In the genomic region with DNA sequence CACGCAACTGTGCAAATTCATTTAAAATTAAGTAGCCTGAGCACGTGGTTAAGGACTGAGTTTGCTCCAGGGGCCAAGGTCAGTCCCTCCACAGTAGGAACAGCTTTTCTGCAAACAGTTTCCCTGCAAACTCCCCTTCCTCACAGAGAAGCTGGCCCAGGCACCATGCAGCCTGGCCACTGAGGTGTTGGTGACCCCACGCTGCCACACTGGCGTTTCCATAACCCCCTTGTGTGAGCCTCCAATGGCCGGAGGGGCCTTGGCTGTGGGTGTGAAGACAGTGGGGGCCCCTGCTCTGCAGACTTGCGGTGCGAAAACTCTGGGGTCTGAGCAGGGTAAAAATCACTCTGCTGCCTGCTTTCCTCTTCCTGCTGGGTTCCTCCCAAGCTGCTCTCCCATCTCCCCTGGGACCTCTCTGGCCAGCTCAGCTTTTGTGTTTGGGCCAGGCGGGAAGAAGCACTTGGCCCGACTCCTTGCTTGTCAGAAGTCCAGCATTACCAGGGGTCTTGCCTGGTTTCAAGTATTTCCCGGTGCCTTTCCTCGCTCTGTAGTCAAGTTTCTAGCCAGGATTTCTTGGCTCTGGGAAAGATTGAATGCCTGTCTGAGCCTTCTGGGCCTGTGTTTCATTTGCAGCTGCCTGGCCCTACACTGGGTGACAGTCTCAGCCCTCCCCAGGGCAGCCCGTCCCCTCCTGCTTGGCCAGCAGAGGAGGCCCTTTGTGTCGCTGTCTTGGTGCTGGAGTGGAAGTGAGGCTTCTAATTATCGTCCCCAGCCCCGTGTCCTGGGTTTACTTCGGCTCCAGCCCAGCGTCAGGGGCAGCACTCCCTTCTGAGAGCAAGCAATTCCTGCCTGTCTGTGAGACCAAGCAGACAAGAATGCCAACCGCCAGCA, we compare ENCODE assay signal across 9 cellular contexts.
DNase-seq lines count a peak whose midpoint lies in the region; ATAC-seq lines count a peak whose summit lies in the region.
"Had no signal": no experiment of that assay in that cellular context is flagged by ENCODE, and none has a peak within 500 bp of the region (broad histone marks: within the 10 kb centered on the region; RNA-seq: fewer than 3 reads in every experiment).

No MANE protein-coding gene starts in this region.

- DNase-seq in DMS153 treated with DMSO at 0.1 percent for 48 hours (lab: John Stamatoyannopoulos, UW; ENCODE audit: unreplicated experiment) (peak; percentile 19), T1000 (lab: John Stamatoyannopoulos, UW) (peak; percentile 13), cardiac septum (ENCODE audit: low spot score) (peak; percentile 81), posterior vena cava (ENCODE audit: low spot score) (peak; percentile 85), NAMALWA (ENCODE audit: low spot score) (no peak), iPS-NIHi7 (ENCODE audit: extremely low spot score) (no peak), NCI-H1930 (lab: John Stamatoyannopoulos, UW) (no peak)
- DNase-seq: activated CD4-positive, CD25-positive, alpha-beta regulatory T cell had no signal

- ATAC-seq in HG03175 (IDR thresholded peaks at IDR 0.05; ENCODE audit: unreplicated experiment) = no peak

- intact Hi-C loops in cardiac septum (cut with DNase I) (no loop called here), posterior vena cava (cut with DNase I) (loop anchor here (5.0 to 10.0 kb wide), 2 partner anchors 91 to 233 kb away; no protein-coding TSS in a partner anchor)

Comparison
In these comparisons a context has a peak if more than half of its experiments do, and no peak if none do; other contexts are left out.
1. DNase-seq: peak in DMS153 treated with DMSO at 0.1 percent for 48 hours (single experiment), T1000 (single experiment), cardiac septum (single experiment) and posterior vena cava (single experiment); none in NAMALWA (single experiment), iPS-NIHi7 (single experiment) and NCI-H1930 (0 of 2).